25 cellular contexts compared by ENCODE assay signal in genomic region chr12:45775964-45776363, GRCh38. TPM values are rescaled to one million over a fixed set of nuclear protein-coding genes. Genes with fewer than 3 reads are reported as not detected.
A peak's percentile ranks its signal among the peaks of the same experiment; 100 is the strongest.
DNase-seq lines count a peak whose midpoint lies in the region; ATAC-seq, FAIRE-seq and TF ChIP-seq lines count a peak whose summit lies in the region.
"Had no signal": no experiment of that assay in that cellular context is flagged by ENCODE, and none has a peak within 500 bp of the region (broad histone marks: within the 10 kb centered on the region; RNA-seq: fewer than 3 reads in every experiment).

No MANE protein-coding gene starts in this region.

- no peaks in the 10 kb centered on the region for H3K9me3 Mint-ChIP-seq in chondrocyte (ENCODE audit: low read depth)
- no peaks in the 10 kb centered on the region for H3K9me3 Mint-ChIP-seq in progenitor cell of endocrine pancreas (ENCODE audit: low read depth)
- H3K9me3 Mint-ChIP-seq: activated naive CD4-positive, alpha-beta T cell treated with anti-CD3 and anti-CD28 coated beads for 36 hours; activated T-helper 1 cell treated with anti-CD3 and anti-CD28 coated beads, Interleukin-12 subunit alpha, Interleukin-12 subunit beta, Interleukin-2, Interleukin-4 antibody, amounts not matched to agents 30 ng/mL and 10 ng/mL and 1 ng/mL, durations not matched to agents 14 hours and 24 hours and 36 hours had no signal

- no peaks in the 10 kb centered on the region for H3K36me3 Mint-ChIP-seq in chondrocyte (ENCODE audit: low read depth)
- H3K36me3 Mint-ChIP-seq in progenitor cell of endocrine pancreas (ENCODE audit: insufficient read depth) = peaks cover 2% of the 10 kb centered on the region

- peak; percentile 62 for FAIRE-seq in GM18507 (lab: Jason Lieb, UNC)

- H3K27me3 Mint-ChIP-seq in chondrocyte (ENCODE audit: low read depth) (no peaks in the 10 kb centered on the region), progenitor cell of endocrine pancreas (no peaks in the 10 kb centered on the region)

- H3K27ac Mint-ChIP-seq in chondrocyte (ENCODE audit: unreplicated experiment) = peak overlapping the region; percentile 59
- peak overlapping the region; percentile 43 for H3K27ac Mint-ChIP-seq in progenitor cell of endocrine pancreas
- H3K27ac Mint-ChIP-seq: activated naive CD4-positive, alpha-beta T cell treated with anti-CD3 and anti-CD28 coated beads for 36 hours; activated T-helper 1 cell treated with anti-CD3 and anti-CD28 coated beads, Interleukin-12 subunit alpha, Interleukin-12 subunit beta, Interleukin-2, Interleukin-4 antibody, amounts not matched to agents 30 ng/mL and 10 ng/mL and 1 ng/mL, durations not matched to agents 14 hours and 24 hours and 36 hours had no signal

- H3K4me1 Mint-ChIP-seq in chondrocyte (ENCODE audit: low read depth) = peaks cover 37% of the 10 kb centered on the region
- H3K4me1 Mint-ChIP-seq in progenitor cell of endocrine pancreas (ENCODE audit: low read depth) = peaks cover 23% of the 10 kb centered on the region

- TF ChIP-seq CTCF in chondrocyte (IDR thresholded peaks at IDR 0.05) (no peak), progenitor cell of endocrine pancreas (IDR thresholded peaks at IDR 0.05; ENCODE audit: unreplicated experiment) (no peak)

- H3K4me3 Mint-ChIP-seq in chondrocyte (ENCODE audit: unreplicated experiment) (no peak overlapping the region), progenitor cell of endocrine pancreas (ENCODE audit: low read depth) (no peak overlapping the region)
- H3K4me3 Mint-ChIP-seq: activated naive CD4-positive, alpha-beta T cell treated with anti-CD3 and anti-CD28 coated beads for 36 hours; activated T-helper 1 cell treated with anti-CD3 and anti-CD28 coated beads, Interleukin-12 subunit alpha, Interleukin-12 subunit beta, Interleukin-2, Interleukin-4 antibody, amounts not matched to agents 30 ng/mL and 10 ng/mL and 1 ng/mL, durations not matched to agents 14 hours and 24 hours and 36 hours had no signal

- DNase-seq in GM18507 (ENCODE audit: extremely low spot score, insufficient read length, low read depth) = no peak
- DNase-seq in chondrocyte (ENCODE audit: low spot score) = no peak
- DNase-seq in progenitor cell of endocrine pancreas (ENCODE audit: low spot score, unreplicated experiment) = no peak
- DNase-seq: activated CD4-positive, alpha-beta T cell treated with anti-CD3 and anti-CD28 coated beads, Interleukin-2, amount 50 U/mL, for 48 hours; activated naive CD4-positive, alpha-beta T cell treated with anti-CD3 and anti-CD28 coated beads for 36 hours; C1 segment of cervical spinal cord; Caco-2; colonic mucosa; DMS79 treated with DMSO at 0.1 percent for 48 hours; effector CD8-positive, alpha-beta T cell; glutamatergic neuron; GM23248; islet precursor cell; lower lobe of right lung; NCI-H1092 treated with DMSO at 0.1 percent for 48 hours; NCI-H187; NCI-H69; stimulated activated CD4-positive, alpha-beta T cell treated with anti-CD3 and anti-CD28 coated beads, Interleukin-2, amount 100 ng/mL, for 24 hours; T-helper 1 cell; trophoblast cell had no signal

- peak; percentile 69 for ATAC-seq in HG02798 (IDR thresholded peaks at IDR 0.05; ENCODE audit: poor library complexity, unreplicated experiment)
- no peak for ATAC-seq in HG03439 (IDR thresholded peaks at IDR 0.05; ENCODE audit: unreplicated experiment)
- ATAC-seq in HG03460 (IDR thresholded peaks at IDR 0.05; ENCODE audit: unreplicated experiment) = no peak
- no peak for ATAC-seq in HG03025 (IDR thresholded peaks at IDR 0.05; ENCODE audit: low FRiP score, unreplicated experiment)

RNA-seq across cellular contexts. Expression of gene ARID2, which starts 46.5 kb away (rescaled TPM):
- total RNA-seq in chondrocyte (23.0 to 34.5 TPM (median 25.1 TPM) in 3 replicates), progenitor cell of endocrine pancreas (60.9 and 63.6 TPM in 2 replicates)
